1 cellular context compared by ENCODE assay signal in genomic region chr5:119070828-119071572, GRCh38.
TF ChIP-seq lines count a peak whose summit lies in the region.

Gene DMXL1, plus strand, starts transcription at chr5:119071087. Its CDS starts 483 bp downstream, at chr5:119071570.

TF ChIP-seq in HepG2, 621 proteins besides CTCF, POLR2A, EP300 and RAD21 (continued from another document and continues in another):
- TF ChIP-seq HNF4G (IDR thresholded peaks at IDR 0.05; ENCODE audit: borderline replicate concordance, low read depth, low read length) (0 out of 2 replicates have a peak, but pooled peaks have one; percentile 13), HNF4G (CRISPR knock-in tag; IDR thresholded peaks at IDR 0.05; ENCODE audit: borderline replicate concordance, low read depth) (no peak; the same call in 1 of the 2 replicates), GPBP1L1 (CRISPR knock-in tag; IDR thresholded peaks at IDR 0.05) (no peak), ZNF598 (CRISPR knock-in tag; IDR thresholded peaks at IDR 0.05; ENCODE audit: borderline replicate concordance) (0 out of 2 replicates have a peak, but pooled peaks have one; percentile 11), MNT (IDR thresholded peaks at IDR 0.05) (no peak; the same call in 1 of the 2 replicates), ZNF569 (CRISPR knock-in tag; IDR thresholded peaks at IDR 0.05; ENCODE audit: borderline replicate concordance) (no peak), ZMYM3 (CRISPR knock-in tag; IDR thresholded peaks at IDR 0.05) (no peak), PAWR (CRISPR knock-in tag; IDR thresholded peaks at IDR 0.05; ENCODE audit: borderline replicate concordance) (no peak), ZNF549 (CRISPR knock-in tag; IDR thresholded peaks at IDR 0.05) (no peak), ZNF326 (CRISPR knock-in tag; IDR thresholded peaks at IDR 0.05; ENCODE audit: borderline replicate concordance) (no peak), NCOA2 (CRISPR knock-in tag; IDR thresholded peaks at IDR 0.05) (no peak; the same call in 1 of the 2 replicates), ZFP90 (CRISPR knock-in tag; IDR thresholded peaks at IDR 0.05; ENCODE audit: borderline replicate concordance) (no peak; the same call in 1 of the 2 replicates), NFRKB (IDR thresholded peaks at IDR 0.05) (no peak), ZNF773 (CRISPR knock-in tag; IDR thresholded peaks at IDR 0.05; ENCODE audit: borderline replicate concordance) (no peak), ZKSCAN8 (CRISPR knock-in tag; IDR thresholded peaks at IDR 0.05; ENCODE audit: borderline replicate concordance) (0 out of 2 replicates have a peak, but pooled peaks have one; percentile 8), PCBP1 (IDR thresholded peaks at IDR 0.05; ENCODE audit: borderline replicate concordance, low read depth, low read length) (no peak), ZNF337 (CRISPR knock-in tag; IDR thresholded peaks at IDR 0.05; ENCODE audit: borderline replicate concordance, low read depth) (no peak), ZNF570 (CRISPR knock-in tag; IDR thresholded peaks at IDR 0.05; ENCODE audit: borderline replicate concordance) (no peak), KAT7 (CRISPR knock-in tag; IDR thresholded peaks at IDR 0.05; ENCODE audit: borderline replicate concordance) (peak; percentile 96; the same call in 1 of the 2 replicates), RFXANK (CRISPR knock-in tag; IDR thresholded peaks at IDR 0.05) (no peak), ZNF276 (CRISPR knock-in tag; IDR thresholded peaks at IDR 0.05; ENCODE audit: low read depth) (no peak), ZGPAT (CRISPR knock-in tag; IDR thresholded peaks at IDR 0.05) (peak; percentile 81; the same call in 1 of the 2 replicates), ZSCAN12 (CRISPR knock-in tag; IDR thresholded peaks at IDR 0.05) (peak; percentile 31; the same call in 1 of the 2 replicates), ZNF792 (CRISPR knock-in tag; IDR thresholded peaks at IDR 0.05) (no peak; the same call in 1 of the 2 replicates), ZEB1 (IDR thresholded peaks at IDR 0.05; ENCODE audit: insufficient replicate concordance, low read depth) (peak; percentile 96), MTERF4 (CRISPR knock-in tag; IDR thresholded peaks at IDR 0.05) (peak; percentile 34; the same call in 1 of the 2 replicates), ETS1 (CRISPR knock-in tag; IDR thresholded peaks at IDR 0.05) (no peak), ZFAT (CRISPR knock-in tag; conservative IDR thresholded peaks at IDR 0.05) (no peak), DZIP1 (CRISPR knock-in tag; IDR thresholded peaks at IDR 0.05) (peak; percentile 91; the same call in 1 of the 2 replicates), YY1 (IDR thresholded peaks at IDR 0.05; ENCODE audit: insufficient read depth, insufficient replicate concordance, low read depth, low read length) (no peak), RFX1 (IDR thresholded peaks at IDR 0.05) (no peak), MYC (CRISPR knock-in tag; IDR thresholded peaks at IDR 0.05; ENCODE audit: borderline replicate concordance) (peak; percentile 55), SOX5 (CRISPR knock-in tag; IDR thresholded peaks at IDR 0.05; ENCODE audit: borderline replicate concordance) (no peak), KAT8 (CRISPR knock-in tag; IDR thresholded peaks at IDR 0.05) (peak; percentile 70; the same call in 1 of the 2 replicates), ZNF644 (CRISPR knock-in tag; IDR thresholded peaks at IDR 0.05; ENCODE audit: low read depth) (no peak), NR2C2 (CRISPR knock-in tag; IDR thresholded peaks at IDR 0.05; ENCODE audit: borderline replicate concordance) (peak; percentile 88), ZNF292 (CRISPR knock-in tag; IDR thresholded peaks at IDR 0.05; ENCODE audit: borderline replicate concordance, low read depth) (peak; percentile 58; the same call in 1 of the 2 replicates), PBX2 (CRISPR knock-in tag; IDR thresholded peaks at IDR 0.05) (peak; percentile 16; the same call in 1 of the 2 replicates), RAD51 (IDR thresholded peaks at IDR 0.05; ENCODE audit: borderline replicate concordance) (no peak), ATAD3A (CRISPR knock-in tag; IDR thresholded peaks at IDR 0.05) (no peak), ZNF234 (CRISPR knock-in tag; conservative IDR thresholded peaks at IDR 0.05) (no peak), CSRNP2 (CRISPR knock-in tag; conservative IDR thresholded peaks at IDR 0.05; ENCODE audit: low read depth) (no peak), PRMT3 (CRISPR knock-in tag; IDR thresholded peaks at IDR 0.05; ENCODE audit: borderline replicate concordance, low read depth) (0 out of 2 replicates have a peak, but pooled peaks have one; percentile 56), RNF2 (conservative IDR thresholded peaks at IDR 0.05; ENCODE audit: low read depth) (no peak), NFATC3 (CRISPR knock-in tag; IDR thresholded peaks at IDR 0.05) (no peak; the same call in 1 of the 2 replicates), ZUFSP (CRISPR knock-in tag; IDR thresholded peaks at IDR 0.05; ENCODE audit: borderline replicate concordance) (no peak), CAMTA2 (CRISPR knock-in tag; IDR thresholded peaks at IDR 0.05; ENCODE audit: borderline replicate concordance) (no peak), NONO (IDR thresholded peaks at IDR 0.05) (no peak), NONO (CRISPR knock-in tag; conservative IDR thresholded peaks at IDR 0.05) (0 out of 2 replicates have a peak, but pooled peaks have one; percentile 48), CC2D1A (CRISPR knock-in tag; IDR thresholded peaks at IDR 0.05) (0 out of 2 replicates have a peak, but pooled peaks have one; percentile 15), PHF20 (CRISPR knock-in tag; IDR thresholded peaks at IDR 0.05) (peak; percentile 46), NFE2L2 (IDR thresholded peaks at IDR 0.05; ENCODE audit: low read length) (no peak), HNRNPH1 (optimal IDR thresholded peaks at IDR 0.05; ENCODE audit: low read depth, low read length) (no peak), RARG (CRISPR knock-in tag; IDR thresholded peaks at IDR 0.05; ENCODE audit: low read depth) (no peak)
